ENCODE assay signal across 12 cellular contexts in genomic region chr1:26197813-26198212, GRCh38. TPM values are rescaled to one million over a fixed set of nuclear protein-coding genes. Genes with fewer than 3 reads are reported as not detected.
"Had no signal": no experiment of that assay in that cellular context is flagged by ENCODE, and none has a peak within 500 bp of the region (broad histone marks: within the 10 kb centered on the region; RNA-seq: fewer than 3 reads in every experiment).

No MANE protein-coding gene starts in this region.

- H3K4me3 ChIP-seq: GM23248, GM23338, HAP-1 had no signal

- DNase-seq: GM23248, GOT3, H7, H9, HCEC 1CT, HFFc6 had no signal

- H3K9ac ChIP-seq: GM23248 had no signal

- H3K36me3 ChIP-seq: HAP-1 had no signal

- FAIRE-seq: H1, H54 had no signal

- H2AFZ ChIP-seq: GM23248, GM23338 had no signal

- H3K9me3 ChIP-seq: HAP-1 had no signal

- H3K4me2 ChIP-seq: GM23338 had no signal

- ATAC-seq: GM23338, HCT116 had no signal

- H3K4me1 ChIP-seq: HAP-1 had no signal

- H3K27ac ChIP-seq: GM23248 had no signal

RNA-seq across cellular contexts. Expression of gene CATSPER4, which starts 7.4 kb away (rescaled TPM):
- total RNA-seq: GM23248, GM23338, H4, H9, HFFc6 had no signal
- polyA plus RNA-seq: GM23248 had no signal

RNA-seq across cellular contexts. Expression of gene CNKSR1, which starts 20.5 kb away (rescaled TPM):
- total RNA-seq: GM23248, H4 had no signal
- polyA plus RNA-seq: GM23248 had no signal

RNA-seq across cellular contexts. Expression of gene ZNF593OS, which starts 26.2 kb away (rescaled TPM):
- total RNA-seq: GM23248, GM23338, H1, H4, H7, H9, HFFc6 had no signal
- polyA plus RNA-seq: H1 had no signal

RNA-seq across cellular contexts. Expression of gene C1orf232, which starts 29.1 kb away (rescaled TPM):
- total RNA-seq: GM23248, GM23338, H1, H4, H7, H9, HFFc6 had no signal
- polyA plus RNA-seq: GM23248, GM23338, H1 had no signal
